ENCODE assay signal across 8 cellular contexts in genomic region chr6:157669747-157670216, GRCh38.
DNase-seq lines count a peak whose midpoint lies in the region; ATAC-seq and TF ChIP-seq lines count a peak whose summit lies in the region.

No MANE protein-coding gene starts in this region.

- CTCF ChIA-PET in activated CD8-positive, alpha-beta memory T cell treated with anti-CD3 and anti-CD28 coated beads, Interleukin-2, amount 10 ng/mL, durations not matched to agents 7 days and 5 days (lab: Charles Lee) = interaction anchor here (0.6 to 7.5 kb wide), 6 partner anchors 25 to 1151 kb away, joined by 3 to 61 read pairs (median 4); partner anchors contain the start of gene TMEM242

- peaks cover 4% of the 10 kb centered on the region for H3K36me3 ChIP-seq in left ventricle myocardium inferior

- peak; percentile 6 for ATAC-seq in activated CD8-positive, alpha-beta memory T cell treated with anti-CD3 and anti-CD28 coated beads, Interleukin-2, amount 10 ng/mL, durations not matched to agents 7 days and 5 days
- no peak for ATAC-seq in stimulated activated memory B cell treated with anti-CD40 and anti-IgM and Interleukin-4, amounts not matched to agents 10 μg/mL and 1 μg/mL and 100 μg/mL, for 72 hours

- no peaks in the 10 kb centered on the region for H3K9me3 Mint-ChIP-seq in activated CD8-positive, alpha-beta memory T cell treated with anti-CD3 and anti-CD28 coated beads, Interleukin-2, amount 10 ng/mL, durations not matched to agents 7 days and 5 days (ENCODE audit: low read depth)
- no peaks in the 10 kb centered on the region for H3K9me3 Mint-ChIP-seq in stimulated activated memory B cell treated with anti-CD40 and anti-IgM and Interleukin-4, amounts not matched to agents 10 μg/mL and 1 μg/mL and 100 μg/mL, for 72 hours
- no peaks in the 10 kb centered on the region for H3K9me3 Mint-ChIP-seq in activated T-helper 2 cell treated with anti-CD3 and anti-CD28 coated beads, Interferon-gamma antibody, Interleukin-2, Interleukin-4, amounts not matched to agents 10 μg/mL and 5 μg/mL and 100 μg/mL, durations not matched to agents 14 hours and 24 hours and 36 hours

- H3K27me3 Mint-ChIP-seq in activated CD8-positive, alpha-beta memory T cell treated with anti-CD3 and anti-CD28 coated beads, Interleukin-2, amount 10 ng/mL, durations not matched to agents 7 days and 5 days = peaks cover 5% of the 10 kb centered on the region
- H3K27me3 Mint-ChIP-seq in stimulated activated memory B cell treated with anti-CD40 and anti-IgM and Interleukin-4, amounts not matched to agents 10 μg/mL and 1 μg/mL and 100 μg/mL, for 72 hours = no peaks in the 10 kb centered on the region
- H3K27me3 Mint-ChIP-seq in activated T-helper 2 cell treated with anti-CD3 and anti-CD28 coated beads, Interferon-gamma antibody, Interleukin-2, Interleukin-4, amounts not matched to agents 10 μg/mL and 5 μg/mL and 100 μg/mL, durations not matched to agents 14 hours and 24 hours and 36 hours (ENCODE audit: low read depth) = peaks cover 12% of the 10 kb centered on the region

- no peaks in the 10 kb centered on the region for H3K27me3 ChIP-seq in left ventricle myocardium inferior (ENCODE audit: low read depth)

- no peaks in the 10 kb centered on the region for H3K36me3 Mint-ChIP-seq in activated CD8-positive, alpha-beta memory T cell treated with anti-CD3 and anti-CD28 coated beads, Interleukin-2, amount 10 ng/mL, durations not matched to agents 7 days and 5 days
- peaks cover 22% of the 10 kb centered on the region for H3K36me3 Mint-ChIP-seq in stimulated activated memory B cell treated with anti-CD40 and anti-IgM and Interleukin-4, amounts not matched to agents 10 μg/mL and 1 μg/mL and 100 μg/mL, for 72 hours
- no peaks in the 10 kb centered on the region for H3K36me3 Mint-ChIP-seq in activated T-helper 2 cell treated with anti-CD3 and anti-CD28 coated beads, Interferon-gamma antibody, Interleukin-2, Interleukin-4, amounts not matched to agents 10 μg/mL and 5 μg/mL and 100 μg/mL, durations not matched to agents 14 hours and 24 hours and 36 hours (ENCODE audit: low read depth)

- H3K4me1 Mint-ChIP-seq in activated CD8-positive, alpha-beta memory T cell treated with anti-CD3 and anti-CD28 coated beads, Interleukin-2, amount 10 ng/mL, durations not matched to agents 7 days and 5 days = peaks cover 17% of the 10 kb centered on the region
- H3K4me1 Mint-ChIP-seq in stimulated activated memory B cell treated with anti-CD40 and anti-IgM and Interleukin-4, amounts not matched to agents 10 μg/mL and 1 μg/mL and 100 μg/mL, for 72 hours = peaks cover 11% of the 10 kb centered on the region
- peaks cover 5% of the 10 kb centered on the region for H3K4me1 Mint-ChIP-seq in activated T-helper 2 cell treated with anti-CD3 and anti-CD28 coated beads, Interferon-gamma antibody, Interleukin-2, Interleukin-4, amounts not matched to agents 10 μg/mL and 5 μg/mL and 100 μg/mL, durations not matched to agents 14 hours and 24 hours and 36 hours (ENCODE audit: low read depth)

- no peak for DNase-seq in activated CD8-positive, alpha-beta memory T cell treated with anti-CD3 and anti-CD28 coated beads, Interleukin-2, amount 10 ng/mL, durations not matched to agents 7 days and 5 days
- DNase-seq in activated CD8-positive, alpha-beta memory T cell treated with anti-CD3 and anti-CD28 coated beads for 24 hours = no peak
- DNase-seq in left ventricle myocardium inferior (peak; percentile 87), posterior vena cava (ENCODE audit: low spot score) (peak; percentile 96), NCI-H2107 treated with DMSO at 0.1 percent for 48 hours (lab: John Stamatoyannopoulos, UW; ENCODE audit: unreplicated experiment) (no peak)
- DNase-seq in activated T-helper 2 cell treated with anti-CD3 and anti-CD28 coated beads, Interferon-gamma antibody, Interleukin-2, Interleukin-4, amounts not matched to agents 10 μg/mL and 5 μg/mL and 100 μg/mL, durations not matched to agents 14 hours and 24 hours and 36 hours (ENCODE audit: low spot score) = no peak

- H3K4me3 Mint-ChIP-seq in activated CD8-positive, alpha-beta memory T cell treated with anti-CD3 and anti-CD28 coated beads, Interleukin-2, amount 10 ng/mL, durations not matched to agents 7 days and 5 days = no peak overlapping the region
- no peak overlapping the region for H3K4me3 Mint-ChIP-seq in stimulated activated memory B cell treated with anti-CD40 and anti-IgM and Interleukin-4, amounts not matched to agents 10 μg/mL and 1 μg/mL and 100 μg/mL, for 72 hours
- H3K4me3 Mint-ChIP-seq in activated T-helper 2 cell treated with anti-CD3 and anti-CD28 coated beads, Interferon-gamma antibody, Interleukin-2, Interleukin-4, amounts not matched to agents 10 μg/mL and 5 μg/mL and 100 μg/mL, durations not matched to agents 14 hours and 24 hours and 36 hours (ENCODE audit: low read depth) = no peak overlapping the region

- WGBS in adipose tissue, 3 donors = 14 to 54% (median 15%) methylated on average over 14 of the region's 14 CpGs

- peak overlapping the region; percentile 10 for H3K4me3 ChIP-seq in left ventricle myocardium inferior

- peaks cover 26% of the 10 kb centered on the region for H3K4me1 ChIP-seq in left ventricle myocardium inferior

- H3K9me3 ChIP-seq in left ventricle myocardium inferior (replicated peaks) = no peaks in the 10 kb centered on the region

- TF ChIP-seq CTCF in left ventricle myocardium inferior (IDR thresholded peaks at IDR 0.05; ENCODE audit: borderline replicate concordance) = peak; percentile 49

- H3K27ac ChIP-seq in adipose tissue (ENCODE audit: low read depth, low read length) (peak overlapping the region; percentile 23), left ventricle myocardium inferior (replicated peaks) (peak overlapping the region; percentile 75)

- intact Hi-C loops in left ventricle myocardium inferior (cut with micrococcal nuclease) (loop anchor here (5.0 to 10.0 kb wide), 2 partner anchors 85 to 352 kb away; no protein-coding TSS in a partner anchor), posterior vena cava (cut with DNase I) (loop anchor here in 1 of 2 donors (1.0 kb wide), 1 partner anchor 45 kb away; no protein-coding TSS in a partner anchor)
- intact Hi-C loops in activated T-helper 2 cell treated with anti-CD3 and anti-CD28 coated beads, Interferon-gamma antibody, Interleukin-2, Interleukin-4, amounts not matched to agents 10 μg/mL and 5 μg/mL and 100 μg/mL, durations not matched to agents 14 hours and 24 hours and 36 hours (cut with micrococcal nuclease) = loop anchor here (10.0 kb wide), 1 partner anchor 215 kb away; no protein-coding TSS in a partner anchor

- H3K27ac Mint-ChIP-seq in activated CD8-positive, alpha-beta memory T cell treated with anti-CD3 and anti-CD28 coated beads, Interleukin-2, amount 10 ng/mL, durations not matched to agents 7 days and 5 days = no peak overlapping the region
- H3K27ac Mint-ChIP-seq in stimulated activated memory B cell treated with anti-CD40 and anti-IgM and Interleukin-4, amounts not matched to agents 10 μg/mL and 1 μg/mL and 100 μg/mL, for 72 hours = no peak overlapping the region
- H3K27ac Mint-ChIP-seq in activated T-helper 2 cell treated with anti-CD3 and anti-CD28 coated beads, Interferon-gamma antibody, Interleukin-2, Interleukin-4, amounts not matched to agents 10 μg/mL and 5 μg/mL and 100 μg/mL, durations not matched to agents 14 hours and 24 hours and 36 hours = no peak overlapping the region

Comparison
In these comparisons a context has a peak if more than half of its experiments do, and no peak if none do; other contexts are left out.
1. DNase-seq: peak in left ventricle myocardium inferior (single experiment) and posterior vena cava (single experiment); none in activated CD8-positive, alpha-beta memory T cell treated with anti-CD3 and anti-CD28 coated beads, Interleukin-2, amount 10 ng/mL, durations not matched to agents 7 days and 5 days (single experiment), activated CD8-positive, alpha-beta memory T cell treated with anti-CD3 and anti-CD28 coated beads for 24 hours (single experiment), NCI-H2107 treated with DMSO at 0.1 percent for 48 hours (single experiment) and activated T-helper 2 cell treated with anti-CD3 and anti-CD28 coated beads, Interferon-gamma antibody, Interleukin-2, Interleukin-4, amounts not matched to agents 10 μg/mL and 5 μg/mL and 100 μg/mL, durations not matched to agents 14 hours and 24 hours and 36 hours (single experiment).